In genomic region chr14:64990939-64991338, GRCh38 we compare ENCODE assay signal across 2 cellular contexts.
TF ChIP-seq lines count a peak whose summit lies in the region.

No MANE protein-coding gene starts in this region.

TF ChIP-seq in liver, 16 proteins besides CTCF, POLR2A, EP300 and RAD21:
- TF ChIP-seq FOXA2 (IDR thresholded peaks at IDR 0.05) (peak; percentile 75), SP1 (IDR thresholded peaks at IDR 0.05) (no peak), RXRA (IDR thresholded peaks at IDR 0.05) (peak in 1 of 2 donors; percentile 73), NR2F2 (IDR thresholded peaks at IDR 0.05) (no peak), JUND (IDR thresholded peaks at IDR 0.05) (no peak), HNF4G (IDR thresholded peaks at IDR 0.05) (no peak), HNF4A (conservative IDR thresholded peaks at IDR 0.05) (peak; percentile 23 to 44), MAX (IDR thresholded peaks at IDR 0.05) (no peak), GABPA (IDR thresholded peaks at IDR 0.05 in 1 of 2, conservative IDR thresholded peaks at IDR 0.05 in 1 of 2) (no peak), YY1 (IDR thresholded peaks at IDR 0.05) (peak; percentile 31)
TF ChIP-seq in liver: peak in this region for 4.

TF ChIP-seq in HepG2, 621 proteins besides CTCF, POLR2A, EP300 and RAD21:
- TF ChIP-seq U2AF1 (optimal IDR thresholded peaks at IDR 0.05; ENCODE audit: low read depth, low read length): no peak
